Comparison of ENCODE assay signal across 24 cellular contexts in the genomic region with DNA sequence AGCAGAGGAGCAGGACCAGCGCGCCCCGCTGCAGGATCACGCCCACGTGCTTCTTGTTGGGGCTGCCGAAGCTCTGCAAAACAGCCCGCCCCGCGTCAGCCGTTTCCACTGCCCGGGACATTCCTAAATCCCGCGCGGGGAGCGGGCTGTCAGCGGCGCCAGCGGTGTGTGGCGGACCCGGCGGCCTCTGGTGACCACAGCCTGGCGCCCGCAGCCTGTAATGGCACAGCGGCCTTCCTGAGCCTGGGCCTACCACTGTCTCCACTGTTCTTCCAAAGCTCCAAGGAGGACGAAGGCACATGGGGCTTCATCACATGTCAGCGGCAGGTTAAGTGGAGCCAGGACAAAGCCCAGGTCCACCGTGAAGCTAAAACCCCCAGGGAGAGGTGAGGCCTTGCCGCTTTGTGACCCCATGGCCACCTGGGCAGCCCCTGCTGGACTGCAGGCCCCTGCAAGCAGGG. TPM values are rescaled to one million over a fixed set of nuclear protein-coding genes. Genes with fewer than 3 reads are reported as not detected.
DNase-seq lines count a peak whose midpoint lies in the region; ATAC-seq, FAIRE-seq and TF ChIP-seq lines count a peak whose summit lies in the region.
"Had no signal": no experiment of that assay in that cellular context is flagged by ENCODE, and none has a peak within 500 bp of the region (broad histone marks: within the 10 kb centered on the region; RNA-seq: fewer than 3 reads in every experiment).

No MANE protein-coding gene starts in this region.

- H3K9me3 Mint-ChIP-seq in WTC11, result no peaks in the 10 kb centered on the region
- H3K9me3 Mint-ChIP-seq: CD4-positive, alpha-beta T cell had no signal

- peaks cover 11% of the 10 kb centered on the region; the same call in 1 of the 2 replicates for H3K4me1 Mint-ChIP-seq in WTC11

- H3K36me3 ChIP-seq in kidney (ENCODE audit: control insufficient read depth in 1 of 2, insufficient read depth in 2 of 2, low read length in 2 of 2), result no peaks in the 10 kb centered on the region
- H3K36me3 ChIP-seq in thyroid gland, result no peaks in the 10 kb centered on the region

- DNase-seq in GM12892 (ENCODE audit: insufficient read length) (peak; percentile 17), WTC11 (ENCODE audit: low spot score) (no peak), kidney (no peak), thyroid gland (no peak), dermis blood vessel endothelial cell (no peak), NCI-H1930 (lab: John Stamatoyannopoulos, UW) (no peak), H4 (ENCODE audit: low spot score) (no peak)
- DNase-seq: CD4-positive, alpha-beta T cell; COR-L47; GOT3; KBM-7; MM.1S; NCI-H1048; NCI-H1417 treated with DMSO at 0.1 percent for 48 hours; NCI-H187; NCI-H2107; NCI-H446 treated with DMSO at 0.1 percent for 48 hours; SHP77 treated with DMSO at 0.1 percent for 48 hours had no signal

- H3K4me1 ChIP-seq in kidney (ENCODE audit: control insufficient read depth in 1 of 2, insufficient read depth in 1 of 2, low read depth in 1 of 2, low read length in 2 of 2) (peaks cover 12 to 21% of the 10 kb centered on the region in 2 donors), thyroid gland (peaks cover 24 to 46% of the 10 kb centered on the region in 2 donors)

- no peaks in the 10 kb centered on the region for H3K9me3 ChIP-seq in kidney (ENCODE audit: control insufficient read depth in 1 of 2, low read length in 2 of 2)
- no peaks in the 10 kb centered on the region for H3K9me3 ChIP-seq in thyroid gland

- intact Hi-C loops in kidney (cut with DNase I) (no loop called here), thyroid gland (cut with DNase I) (no loop called here)

- no peak overlapping the region for H3K4me3 Mint-ChIP-seq in WTC11
- H3K4me3 Mint-ChIP-seq: CD4-positive, alpha-beta T cell had no signal

- POLR2A ChIA-PET in WTC11 (lab: Charles Lee), result no interaction called here

- H3K27ac Mint-ChIP-seq in WTC11, result no peak overlapping the region
- H3K27ac Mint-ChIP-seq: CD4-positive, alpha-beta T cell had no signal

- CTCF ChIA-PET in WTC11 (lab: Charles Lee), result interaction anchor here (1.1 to 1.6 kb wide), 5 partner anchors 14 to 351 kb away, joined by 3 to 7 read pairs (median 4); a partner anchor contains a TSS

- H3K4me3 ChIP-seq in kidney (ENCODE audit: low read length in 2 of 2), result peak overlapping the region; percentile 39 to 51
- H3K4me3 ChIP-seq in thyroid gland (replicated peaks in 1 of 3), result no peak overlapping the region
- H3K4me3 ChIP-seq: PC-9, SK-N-MC had no signal

- ATAC-seq in WTC11, result peak; percentile 10; the same call in 1 of the 2 replicates

- no peak overlapping the region for H3K9ac ChIP-seq in kidney (ENCODE audit: low read length in 2 of 2)

- no peaks in the 10 kb centered on the region for H3K27me3 Mint-ChIP-seq in WTC11 (ENCODE audit: low read depth)
- H3K27me3 Mint-ChIP-seq: CD4-positive, alpha-beta T cell had no signal

- TF ChIP-seq POLR2A in GM12892 (IDR thresholded peaks at IDR 0.05; ENCODE audit: low read depth, low read length) (no peak), thyroid gland (IDR thresholded peaks at IDR 0.05) (no peak)

- H3K27me3 ChIP-seq in thyroid gland, result no peaks in the 10 kb centered on the region

- no peaks in the 10 kb centered on the region for H3K36me3 Mint-ChIP-seq in WTC11

- TF ChIP-seq CTCF in WTC11 (IDR thresholded peaks at IDR 0.05), result no peak
- no peak for TF ChIP-seq CTCF in kidney (IDR thresholded peaks at IDR 0.05; ENCODE audit: borderline replicate concordance, extremely low read depth, insufficient read depth)
- no peak for TF ChIP-seq CTCF in thyroid gland (IDR thresholded peaks at IDR 0.05)

- no peak overlapping the region for H3K27ac ChIP-seq in kidney (ENCODE audit: low read depth in 2 of 2, low read length in 2 of 2)
- H3K27ac ChIP-seq in thyroid gland, result peak overlapping the region in 2 of 3 donors; percentile 55 to 85
- H3K27ac ChIP-seq: PC-9, SK-N-MC had no signal

- FAIRE-seq in GM12892 (lab: Jason Lieb, UNC), result no peak
- no peak for FAIRE-seq in kidney (lab: Jason Lieb, UNC)
- FAIRE-seq: G401.6, GM18507 had no signal

- 89 to 94% methylated on average over 7 to 17 of the region's 28 CpGs for WGBS in thyroid gland, 2 donors

TF ChIP-seq in WTC11, 78 proteins besides CTCF, POLR2A, EP300 and RAD21:
- TF ChIP-seq RELA (CRISPR knock-in tag; IDR thresholded peaks at IDR 0.05; ENCODE audit: borderline replicate concordance) (0 out of 2 replicates have a peak, but pooled peaks have one; percentile 25), ZNF263 (CRISPR knock-in tag; IDR thresholded peaks at IDR 0.05; ENCODE audit: low read depth) (no peak), ZNF317 (CRISPR knock-in tag; IDR thresholded peaks at IDR 0.05; ENCODE audit: borderline replicate concordance, low read depth) (no peak)
- TF ChIP-seq, protein P1, sequence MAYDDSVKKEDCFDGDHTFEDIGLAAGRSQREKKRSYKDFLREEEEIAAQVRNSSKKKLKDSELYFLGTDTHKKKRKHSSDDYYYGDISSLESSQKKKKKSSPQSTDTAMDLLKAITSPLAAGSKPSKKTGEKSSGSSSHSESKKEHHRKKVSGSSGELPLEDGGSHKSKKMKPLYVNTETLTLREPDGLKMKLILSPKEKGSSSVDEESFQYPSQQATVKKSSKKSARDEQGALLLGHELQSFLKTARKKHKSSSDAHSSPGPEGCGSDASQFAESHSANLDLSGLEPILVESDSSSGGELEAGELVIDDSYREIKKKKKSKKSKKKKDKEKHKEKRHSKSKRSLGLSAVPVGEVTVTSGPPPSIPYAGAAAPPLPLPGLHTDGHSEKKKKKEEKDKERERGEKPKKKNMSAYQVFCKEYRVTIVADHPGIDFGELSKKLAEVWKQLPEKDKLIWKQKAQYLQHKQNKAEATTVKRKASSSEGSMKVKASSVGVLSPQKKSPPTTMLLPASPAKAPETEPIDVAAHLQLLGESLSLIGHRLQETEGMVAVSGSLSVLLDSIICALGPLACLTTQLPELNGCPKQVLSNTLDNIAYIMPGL (CRISPR knock-in tag; IDR thresholded peaks at IDR 0.05), result no peak
- TF ChIP-seq, protein P2, sequence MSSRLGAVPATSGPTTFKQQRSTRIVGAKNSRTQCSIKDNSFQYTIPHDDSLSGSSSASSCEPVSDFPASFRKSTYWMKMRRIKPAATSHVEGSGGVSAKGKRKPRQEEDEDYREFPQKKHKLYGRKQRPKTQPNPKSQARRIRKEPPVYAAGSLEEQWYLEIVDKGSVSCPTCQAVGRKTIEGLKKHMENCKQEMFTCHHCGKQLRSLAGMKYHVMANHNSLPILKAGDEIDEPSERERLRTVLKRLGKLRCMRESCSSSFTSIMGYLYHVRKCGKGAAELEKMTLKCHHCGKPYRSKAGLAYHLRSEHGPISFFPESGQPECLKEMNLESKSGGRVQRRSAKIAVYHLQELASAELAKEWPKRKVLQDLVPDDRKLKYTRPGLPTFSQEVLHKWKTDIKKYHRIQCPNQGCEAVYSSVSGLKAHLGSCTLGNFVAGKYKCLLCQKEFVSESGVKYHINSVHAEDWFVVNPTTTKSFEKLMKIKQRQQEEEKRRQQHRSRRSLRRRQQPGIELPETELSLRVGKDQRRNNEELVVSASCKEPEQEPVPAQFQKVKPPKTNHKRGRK (CRISPR knock-in tag; IDR thresholded peaks at IDR 0.05; ENCODE audit: borderline replicate concordance), result no peak
- TF ChIP-seq, protein P3, sequence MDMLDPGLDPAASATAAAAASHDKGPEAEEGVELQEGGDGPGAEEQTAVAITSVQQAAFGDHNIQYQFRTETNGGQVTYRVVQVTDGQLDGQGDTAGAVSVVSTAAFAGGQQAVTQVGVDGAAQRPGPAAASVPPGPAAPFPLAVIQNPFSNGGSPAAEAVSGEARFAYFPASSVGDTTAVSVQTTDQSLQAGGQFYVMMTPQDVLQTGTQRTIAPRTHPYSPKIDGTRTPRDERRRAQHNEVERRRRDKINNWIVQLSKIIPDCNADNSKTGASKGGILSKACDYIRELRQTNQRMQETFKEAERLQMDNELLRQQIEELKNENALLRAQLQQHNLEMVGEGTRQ (CRISPR knock-in tag; IDR thresholded peaks at IDR 0.05), result no peak
TF ChIP-seq in WTC11: peak in this region for 1.

RNA-seq across cellular contexts. Expression of a gene that starts 2.5 kb away (rescaled TPM):
- not detected for polyA plus RNA-seq in GM12892 (2012; ENCODE audit: missing spikeins)
- not detected in 3 replicates for total RNA-seq in WTC11 (2021)
- total RNA-seq in kidney, result 46.3 TPM
- 61.5 TPM for polyA plus RNA-seq in kidney (ENCODE audit: insufficient read depth, low read depth, low replicate concordance)
- 1 to 10 TPM in 1 of 4 donors, under 1 TPM in 1, not detected in 2; 0.45 to 1.4 TPM for total RNA-seq in thyroid gland
- not detected in 2 replicates for total RNA-seq in dermis blood vessel endothelial cell
- total RNA-seq in H4 (2014; rRNA removed; shearing (Covaris generic)), result not detected in 2 replicates
- total RNA-seq: A673; CD4-positive, alpha-beta T cell had no signal
- polyA plus RNA-seq: BJ had no signal

RNA-seq across cellular contexts. Expression of a gene that starts 34.2 kb away (rescaled TPM):
- polyA plus RNA-seq in GM12892 (2012; ENCODE audit: missing spikeins), result not detected
- 0.35 to 1.1 TPM (median 0.53 TPM) in 3 replicates for total RNA-seq in WTC11 (2021)
- 1.4 TPM for total RNA-seq in kidney
- polyA plus RNA-seq in kidney (ENCODE audit: insufficient read depth, low read depth, low replicate concordance), result 0.75 TPM
- 1 to 10 TPM in 2 of 4 donors, under 1 TPM in 1, not detected in 1; 0.94 to 1.6 (median 1.1) TPM for total RNA-seq in thyroid gland
- total RNA-seq in dermis blood vessel endothelial cell, result 0.85 and 0.93 TPM in 2 replicates
- 41.9 and 51.1 TPM in 2 replicates for total RNA-seq in H4 (2014; rRNA removed; shearing (Covaris generic))
- total RNA-seq: A673; CD4-positive, alpha-beta T cell had no signal

Comparison
In these comparisons a context has a peak if more than half of its experiments do, and no peak if none do; other contexts are left out.
1. H3K27ac ChIP-seq: peak in thyroid gland (2 of 3); none in kidney (0 of 2).
2. H3K4me3 ChIP-seq: peak in kidney (2 of 2); none in thyroid gland (0 of 3).
3. RNA of a gene that starts 2.5 kb away (total RNA-seq): 46.3 TPM in kidney (single experiment); 0.45 to 1.4 TPM in thyroid gland, not detected in WTC11, not detected in dermis blood vessel endothelial cell and not detected in H4; every median in the first group is over 10 times any median in the second.
4. RNA of a gene that starts 34.2 kb away (total RNA-seq): 41.9 to 51.1 TPM in H4; 1.4 TPM in kidney (single experiment), 0.94 to 1.6 TPM in thyroid gland, 0.85 to 0.93 TPM in dermis blood vessel endothelial cell and 0.35 to 1.1 TPM in WTC11; every median in the first group is over 10 times any median in the second.